27 cellular contexts compared by ENCODE assay signal in the genomic region with DNA sequence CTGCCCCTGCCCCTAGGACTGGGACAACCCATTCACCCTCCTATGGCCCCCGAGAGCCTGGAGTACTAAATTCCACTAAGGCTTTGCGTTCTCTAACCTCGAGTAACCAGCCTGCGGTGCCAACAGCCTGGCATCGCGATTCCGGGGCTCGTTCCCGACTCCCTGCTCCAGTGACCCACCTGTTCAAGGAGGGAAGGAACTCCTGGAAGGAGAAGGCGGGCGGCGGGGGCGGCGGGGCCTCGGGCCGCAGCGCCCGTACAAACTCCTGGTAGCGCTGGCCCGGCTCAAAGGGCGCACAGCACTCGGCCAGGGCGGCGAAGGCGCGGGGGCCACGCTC. TPM values are rescaled to one million over a fixed set of nuclear protein-coding genes. Genes with fewer than 3 reads are reported as not detected.
"Had no signal": no experiment of that assay in that cellular context is flagged by ENCODE, and none has a peak within 500 bp of the region (broad histone marks: within the 10 kb centered on the region; RNA-seq: fewer than 3 reads in every experiment).

No MANE protein-coding gene starts in this region.

- H3K4me2 ChIP-seq: neural progenitor cell, smooth muscle cell had no signal

- H3K9ac ChIP-seq: neural progenitor cell had no signal

- H3K27me3 ChIP-seq: colonic mucosa, esophagus muscularis mucosa, left lung, neural progenitor cell, ovary, tibial nerve, upper lobe of left lung had no signal

- H3K4me3 ChIP-seq: colonic mucosa, esophagus muscularis mucosa, heart right ventricle, left lung, neural progenitor cell, ovary, smooth muscle cell, thoracic aorta, tibial nerve had no signal

- ATAC-seq: heart right ventricle; sciatic nerve; stimulated activated effector memory CD8-positive, alpha-beta T cell treated with anti-CD3 and anti-CD28 coated beads, Interleukin-12 subunit alpha, Interleukin-12 subunit beta, amount 100 ng/mL, for 72 hours had no signal

- H3K9me3 ChIP-seq: colonic mucosa, esophagus muscularis mucosa, heart right ventricle, left lung, ovary, thoracic aorta, tibial nerve, upper lobe of left lung had no signal

- DNase-seq: colonic mucosa; dermis blood vessel endothelial cell; effector memory CD4-positive, alpha-beta T cell; foreskin melanocyte; glutamatergic neuron; heart right ventricle; hippocampal formation; left cardiac atrium; midbrain; naive thymus-derived CD4-positive, alpha-beta T cell; nucleus accumbens; ovary; stimulated activated CD4-positive, alpha-beta T cell treated with anti-CD3 and anti-CD28 coated beads, Interleukin-2, amount 100 ng/mL, for 24 hours; stimulated activated CD4-positive, alpha-beta T cell treated with anti-CD3 and anti-CD28 coated beads, Interleukin-4, amount 100 ng/mL, for 24 hours; stimulated activated naive CD4-positive, alpha-beta T cell treated with Interleukin-2 at 50 U/mL for 16 hours; substantia nigra had no signal

- H3K27ac ChIP-seq: colonic mucosa, esophagus muscularis mucosa, heart right ventricle, left lung, neural progenitor cell, ovary, thoracic aorta, tibial nerve, upper lobe of left lung had no signal

- H2AFZ ChIP-seq: neural progenitor cell had no signal

- H3K4me1 ChIP-seq: colonic mucosa, esophagus muscularis mucosa, neural progenitor cell, tibial nerve had no signal

- H3K36me3 ChIP-seq: colonic mucosa, neural progenitor cell, ovary had no signal

RNA-seq across cellular contexts. Expression of a gene that starts 18.7 kb away (rescaled TPM):
- total RNA-seq: dermis blood vessel endothelial cell, endothelial cell of umbilical vein, lung microvascular endothelial cell, thoracic aorta had no signal
- polyA plus RNA-seq: endothelial cell of umbilical vein had no signal
